ENCODE assay signal across 16 cellular contexts in genomic region chr1:17616731-17617279, GRCh38.
DNase-seq lines count a peak whose midpoint lies in the region; FAIRE-seq and TF ChIP-seq lines count a peak whose summit lies in the region.
"Had no signal": no experiment of that assay in that cellular context is flagged by ENCODE, and none has a peak within 500 bp of the region (broad histone marks: within the 10 kb centered on the region; RNA-seq: fewer than 3 reads in every experiment).

No MANE protein-coding gene starts in this region.

- H3K27me3 ChIP-seq in mammary epithelial cell (ENCODE audit: insufficient read depth, low read length) (no peaks in the 10 kb centered on the region), keratinocyte (ENCODE audit: control insufficient read depth, extremely low read depth, insufficient read depth, low read length) (no peaks in the 10 kb centered on the region), stomach smooth muscle (ENCODE audit: control insufficient read depth in 1 of 2, insufficient read depth in 2 of 2, low read length in 2 of 2) (no peaks in the 10 kb centered on the region), SK-N-SH (ENCODE audit: insufficient read depth) (no peaks in the 10 kb centered on the region)
- H3K27me3 ChIP-seq: BLaER1, SJSA1 had no signal

- H3K4me2 ChIP-seq in mammary epithelial cell (ENCODE audit: insufficient read depth, low read depth, low read length) (no peak overlapping the region), keratinocyte (ENCODE audit: control insufficient read depth, extremely low read depth, insufficient read depth, low read depth, low read length) (no peak overlapping the region), SK-N-SH (no peak overlapping the region)
- H3K4me2 ChIP-seq: BLaER1 had no signal

- no peak overlapping the region for H2AFZ ChIP-seq in mammary epithelial cell (ENCODE audit: low read depth, low read length)
- H2AFZ ChIP-seq in keratinocyte (ENCODE audit: control insufficient read depth, low read length): no peak overlapping the region
- no peak overlapping the region for H2AFZ ChIP-seq in SK-N-SH (ENCODE audit: low read depth)
- H2AFZ ChIP-seq: GM23248 had no signal

- TF ChIP-seq CTCF in HEK293 (tag by site-specific recombination; IDR thresholded peaks at IDR 0.05) (no peak), mammary epithelial cell (conservative IDR thresholded peaks at IDR 0.05 in 1 of 2, IDR thresholded peaks at IDR 0.05 in 1 of 2; ENCODE audit: extremely low read depth in 1 of 2, insufficient read depth in 1 of 2, low read depth in 1 of 2, low read length in 2 of 2) (no peak), keratinocyte (optimal IDR thresholded peaks at IDR 0.05 in 1 of 3, IDR thresholded peaks at IDR 0.05 in 1 of 3, conservative IDR thresholded peaks at IDR 0.05 in 1 of 3; ENCODE audit: extremely low read depth in 1 of 3, insufficient read depth in 2 of 3, low read length in 3 of 3) (no peak), GM13977 (IDR thresholded peaks at IDR 0.05; ENCODE audit: extremely low read depth, insufficient read depth, missing control alignments) (no peak), SK-N-SH (IDR thresholded peaks at IDR 0.05) (no peak)

- TF ChIP-seq EP300 in SK-N-SH (IDR thresholded peaks at IDR 0.05; ENCODE audit: borderline replicate concordance in 1 of 2, low read depth in 1 of 2, low read length in 1 of 2): no peak

- CTCF ChIA-PET in HEK293 (lab: Yijun Ruan, JAX) (interaction anchor here (0.8 kb wide), 1 partner anchor 10 kb away, joined by 3 read pairs; no protein-coding TSS in a partner anchor), mammary epithelial cell (lab: Charles Lee; ENCODE audit: low non-redundant PET) (no interaction called here), SK-N-SH (lab: Yijun Ruan, JAX) (interaction anchor here (2.1 to 38.1 kb wide), 2 partner anchors 10 to 113 kb away, joined by 12 to 707 read pairs; no protein-coding TSS in a partner anchor)

- WGBS in mammary epithelial cell (ENCODE audit: low coverage, missing lambda C conversion rate): 86% methylated on average over 11 of the region's 12 CpGs
- whole genome bisulfite sequencing in SK-N-SH (ENCODE audit: low lambda C conversion rate): 98% methylated on average over 12 of the region's 12 CpGs

- POLR2A ChIA-PET in HEK293 (lab: Yijun Ruan, JAX) (no interaction called here), SK-N-SH (lab: Yijun Ruan, JAX) (no interaction called here)

- H3K4me3 ChIP-seq in HEK293 (ENCODE audit: low read depth, low read length) (no peak overlapping the region), mammary epithelial cell (replicated peaks in 1 of 3; ENCODE audit: insufficient read depth in 1 of 3, low read depth in 2 of 3, low read length in 3 of 3) (no peak overlapping the region), keratinocyte (ENCODE audit: control insufficient read depth in 2 of 3, extremely low read depth in 1 of 3, insufficient read depth in 2 of 3, low read depth in 1 of 3, low read length in 3 of 3) (no peak overlapping the region), stomach smooth muscle (ENCODE audit: low read length in 2 of 2) (no peak overlapping the region), SK-N-SH (ENCODE audit: low read depth in 2 of 2, low read length in 1 of 2) (no peak overlapping the region)
- H3K4me3 ChIP-seq: BLaER1, GM23248, SJSA1 had no signal

- no TSS peak for BruUV-seq in mammary epithelial cell (replicated peaks; lab: Mats Ljungman, UMichigan)

- H4K20me1 ChIP-seq in mammary epithelial cell (ENCODE audit: insufficient read depth, low read length): no peaks in the 10 kb centered on the region
- no peaks in the 10 kb centered on the region for H4K20me1 ChIP-seq in keratinocyte (ENCODE audit: control insufficient read depth, extremely low read depth, insufficient read depth, low read length)
- H4K20me1 ChIP-seq in SK-N-SH (ENCODE audit: insufficient read depth): no peaks in the 10 kb centered on the region
- H4K20me1 ChIP-seq: BLaER1 had no signal

- H3K79me2 ChIP-seq in mammary epithelial cell (ENCODE audit: insufficient read depth, low read length) (no peaks in the 10 kb centered on the region), keratinocyte (ENCODE audit: control insufficient read depth, insufficient read depth, low read length) (no peaks in the 10 kb centered on the region), SK-N-SH (ENCODE audit: insufficient read depth) (no peaks in the 10 kb centered on the region)

- H3K9me3 ChIP-seq in HEK293 (ENCODE audit: control insufficient read depth, insufficient read depth, low read depth, low read length) (no peaks in the 10 kb centered on the region), mammary epithelial cell (replicated peaks; ENCODE audit: insufficient read depth, low read length) (no peaks in the 10 kb centered on the region), keratinocyte (ENCODE audit: control insufficient read depth, low read depth, low read length) (no peaks in the 10 kb centered on the region), stomach smooth muscle (ENCODE audit: control insufficient read depth in 2 of 2, low read length in 2 of 2) (no peaks in the 10 kb centered on the region), SK-N-SH (no peaks in the 10 kb centered on the region)
- H3K9me3 ChIP-seq: BLaER1, SJSA1 had no signal

- H3F3A ChIP-seq in SK-N-SH (replicated peaks; ENCODE audit: insufficient read depth): no peaks in the 10 kb centered on the region

- peak; percentile 51 for FAIRE-seq in keratinocyte (lab: Jason Lieb, UNC)

- H3K4me1 ChIP-seq in HEK293 (ENCODE audit: control insufficient read depth, insufficient read depth, low read length) (no peaks in the 10 kb centered on the region), mammary epithelial cell (ENCODE audit: insufficient read depth, low read length) (peaks cover 14% of the 10 kb centered on the region), keratinocyte (ENCODE audit: control insufficient read depth, extremely low read depth, insufficient read depth, low read length) (peaks cover 6% of the 10 kb centered on the region), stomach smooth muscle (ENCODE audit: control insufficient read depth, insufficient read depth, low read length) (peaks cover 41% of the 10 kb centered on the region), SK-N-SH (ENCODE audit: control insufficient read depth in 1 of 2, insufficient read depth in 2 of 2, low read depth in 1 of 2, low read length in 1 of 2) (peaks cover 0 to 14% of the 10 kb centered on the region in 2 experiments; a peak in 1 of 4 replicates)
- H3K4me1 ChIP-seq: SJSA1 had no signal

- no peaks in the 10 kb centered on the region for H3K36me3 ChIP-seq in HEK293 (ENCODE audit: control insufficient read depth in 2 of 2, insufficient read depth in 1 of 2, low read length in 2 of 2)
- no peaks in the 10 kb centered on the region for H3K36me3 ChIP-seq in mammary epithelial cell (ENCODE audit: insufficient read depth, low read length)
- no peaks in the 10 kb centered on the region for H3K36me3 ChIP-seq in keratinocyte (ENCODE audit: control insufficient read depth in 2 of 2, extremely low read depth in 1 of 2, insufficient read depth in 2 of 2, low read length in 2 of 2)
- peaks cover 8 to 22% of the 10 kb centered on the region in 2 donors for H3K36me3 ChIP-seq in stomach smooth muscle (ENCODE audit: control insufficient read depth in 2 of 2, insufficient read depth in 2 of 2, low read length in 2 of 2)
- peaks cover 0 to 13% of the 10 kb centered on the region in 2 experiments for H3K36me3 ChIP-seq in SK-N-SH (replicated peaks in 1 of 2; ENCODE audit: control insufficient read depth in 1 of 2, insufficient read depth in 2 of 2, low read length in 1 of 2)

- no peak overlapping the region for H3K9ac ChIP-seq in mammary epithelial cell (ENCODE audit: insufficient read depth, low read length)
- no peak overlapping the region for H3K9ac ChIP-seq in keratinocyte (ENCODE audit: control insufficient read depth, extremely low read depth, insufficient read depth, low read length)
- H3K9ac ChIP-seq in stomach smooth muscle (ENCODE audit: low read length in 2 of 2): peak overlapping the region in 1 of 2 donors; percentile 36
- no peak overlapping the region for H3K9ac ChIP-seq in SK-N-SH
- H3K9ac ChIP-seq: BLaER1 had no signal

- no peak overlapping the region for H3K27ac ChIP-seq in HEK293 (ENCODE audit: extremely low read depth, low read depth, low read length)
- no peak overlapping the region for H3K27ac ChIP-seq in mammary epithelial cell (ENCODE audit: insufficient read depth, low read depth, low read length)
- no peak overlapping the region for H3K27ac ChIP-seq in keratinocyte (ENCODE audit: control insufficient read depth, insufficient read depth, low read length)
- peak overlapping the region; percentile 82 for H3K27ac ChIP-seq in stomach smooth muscle (ENCODE audit: low read length)
- H3K27ac ChIP-seq in SK-N-SH (ENCODE audit: low read depth in 2 of 2, low read length in 1 of 2): no peak overlapping the region
- H3K27ac ChIP-seq: BLaER1, GM23248, SJSA1 had no signal

- in situ Hi-C loops in mammary epithelial cell (cut with MboI; ENCODE audit: low sequenced_read_pairs in 2 of 2) (no loop called here), GM13977 (cut with MboI; ENCODE audit: low pct_unique_long_range_greater_than_20kb, low sequenced_read_pairs, unreplicated experiment) (no loop called here)

- no peaks in the 10 kb centered on the region for H3K9me1 ChIP-seq in keratinocyte (ENCODE audit: control insufficient read depth, extremely low read depth, insufficient read depth, low read length)

- dilution Hi-C loops in mammary epithelial cell (cut with HindIII; ENCODE audit: low sequenced_read_pairs): no loop called here
- dilution Hi-C loops in keratinocyte (cut with MboI; ENCODE audit: extremely low pct_ligation_motif_present, low sequenced_read_pairs): no loop called here

- intact Hi-C loops in mammary epithelial cell (cut with micrococcal nuclease): no loop called here

- TF ChIP-seq RAD21 in SK-N-SH (IDR thresholded peaks at IDR 0.05; ENCODE audit: low read length): no peak

- no peaks in the 10 kb centered on the region for H3K9me2 ChIP-seq in SK-N-SH

- DNase-seq in mammary epithelial cell (peak; percentile 52), keratinocyte (ENCODE audit: low read depth, low spot score) (no peak), AG08395 (ENCODE audit: low spot score) (no peak), GM13977 (ENCODE audit: low spot score) (no peak), SK-N-SH (no peak)
- DNase-seq: GM23248, KG1, MM.1S, NCI-H1105 treated with DMSO at 0.1 percent for 48 hours, NCI-H187, NCI-H446 treated with DMSO at 0.1 percent for 48 hours, NCI-H774 had no signal

TF ChIP-seq in HEK293, 187 proteins besides CTCF, POLR2A, EP300 and RAD21 (continues in another document):
- TF ChIP-seq MYNN (tag by site-specific recombination; IDR thresholded peaks at IDR 0.05; ENCODE audit: borderline replicate concordance) (no peak), KLF7 (tag by site-specific recombination; IDR thresholded peaks at IDR 0.05; ENCODE audit: borderline replicate concordance) (no peak)

TF ChIP-seq in SK-N-SH, 30 proteins besides CTCF, POLR2A, EP300 and RAD21 (continues in another document):
- no peak for TF ChIP-seq MEF2A (IDR thresholded peaks at IDR 0.05; ENCODE audit: borderline replicate concordance, low read depth)
- TF ChIP-seq NRF1 (IDR thresholded peaks at IDR 0.05; ENCODE audit: low read depth, low read length): no peak
- no peak for TF ChIP-seq TAF1 (IDR thresholded peaks at IDR 0.05; ENCODE audit: borderline replicate concordance, low read depth, low read length)
